ENCODE assay signal across 9 cellular contexts in genomic region chr4:687048-687974, GRCh38. TPM values are rescaled to one million over a fixed set of nuclear protein-coding genes. Genes with fewer than 3 reads are reported as not detected.
A peak's percentile ranks its signal among the peaks of the same experiment; 100 is the strongest.
DNase-seq lines count a peak whose midpoint lies in the region; ATAC-seq and TF ChIP-seq lines count a peak whose summit lies in the region.
"Had no signal": no experiment of that assay in that cellular context is flagged by ENCODE, and none has a peak within 500 bp of the region (broad histone marks: within the 10 kb centered on the region; RNA-seq: fewer than 3 reads in every experiment).

No MANE protein-coding gene starts in this region.

- DNase-seq in Calu3 (peak; percentile 77), RWPE1 (ENCODE audit: low spot score) (peak; percentile 83), fibroblast of the aortic adventitia (ENCODE audit: low read depth) (peak; percentile 83), posterior vena cava (ENCODE audit: low spot score) (peak; percentile 96), GM19238 (ENCODE audit: insufficient read length, low spot score) (no peak), G401 (ENCODE audit: low spot score) (no peak), DMS114 treated with DMSO at 0.1 percent for 48 hours (lab: John Stamatoyannopoulos, UW; ENCODE audit: unreplicated experiment) (no peak)
- DNase-seq: activated T-cell treated with anti-CD3 and anti-CD28 coated beads, Interleukin-2, amount 50 U/mL, for 24 hours had no signal

- POLR2A ChIA-PET in RWPE1 (lab: Yijun Ruan, JAX; ENCODE audit: low non-redundant PET), result no interaction called here

- no peaks in the 10 kb centered on the region for H3K9me3 Mint-ChIP-seq in Calu3 (ENCODE audit: low read depth, unreplicated experiment)
- H3K9me3 Mint-ChIP-seq: activated T-cell treated with anti-CD3 and anti-CD28 coated beads, Interleukin-2, amount 50 U/mL, for 24 hours had no signal

- intact Hi-C loops in Calu3 (cut with micrococcal nuclease; ENCODE audit: unreplicated experiment), result no loop called here
- intact Hi-C loops in posterior vena cava (cut with DNase I), result no loop called here

- H3K4me3 ChIP-seq in fibroblast of the aortic adventitia (ENCODE audit: low read depth, low read length), result peak overlapping the region; percentile 22

- TF ChIP-seq CTCF in Calu3 (IDR thresholded peaks at IDR 0.05; ENCODE audit: unreplicated experiment), result no peak
- no peak for TF ChIP-seq CTCF in RWPE1 (conservative IDR thresholded peaks at IDR 0.05; ENCODE audit: low read depth)
- no peak for TF ChIP-seq CTCF in fibroblast of the aortic adventitia (IDR thresholded peaks at IDR 0.05; ENCODE audit: insufficient read depth, low read length)

- peaks cover 7% of the 10 kb centered on the region for H3K4me1 Mint-ChIP-seq in Calu3 (ENCODE audit: low read depth, unreplicated experiment)

- BruUV-seq in Calu3 (replicated peaks; lab: Mats Ljungman, UMichigan), result no TSS peak

- no peak overlapping the region for H3K27ac Mint-ChIP-seq in Calu3 (ENCODE audit: unreplicated experiment)
- H3K27ac Mint-ChIP-seq: activated T-cell treated with anti-CD3 and anti-CD28 coated beads, Interleukin-2, amount 50 U/mL, for 24 hours had no signal

- ATAC-seq in GM21526 (IDR thresholded peaks at IDR 0.05; ENCODE audit: low FRiP score, unreplicated experiment), result no peak

- CTCF ChIA-PET in Calu3 (lab: Charles Lee) (no interaction called here), RWPE1 (lab: Yijun Ruan, JAX) (no interaction called here)

- peak overlapping the region; percentile 77 for H3K27ac ChIP-seq in RWPE1

- no peaks in the 10 kb centered on the region for H3K27me3 Mint-ChIP-seq in Calu3 (ENCODE audit: unreplicated experiment)

- in situ Hi-C loops in G401 (cut with HindIII; ENCODE audit: low sequenced_read_pairs), result no loop called here

- H3K4me3 Mint-ChIP-seq in Calu3 (ENCODE audit: low read depth, unreplicated experiment), result peak overlapping the region; percentile 17
- H3K4me3 Mint-ChIP-seq: activated T-cell treated with anti-CD3 and anti-CD28 coated beads, Interleukin-2, amount 50 U/mL, for 24 hours had no signal

- H3K36me3 Mint-ChIP-seq in Calu3 (ENCODE audit: insufficient read depth, unreplicated experiment), result peaks cover 5% of the 10 kb centered on the region

RNA-seq across cellular contexts. Expression of gene SLC49A3, which starts 1.6 kb away (rescaled TPM):
- 0.24 and 0.40 TPM in 2 replicates for total RNA-seq in Calu3 (2022)
- 5.6 and 11.6 TPM in 2 replicates for total RNA-seq in fibroblast of the aortic adventitia (ENCODE audit: low replicate concordance)
- 10 to 100 TPM in 1 of 2 donors, 1 to 10 TPM in 1; 9.3 to 10.4 TPM for total RNA-seq in posterior vena cava
- not detected in 2 replicates for total RNA-seq in G401 (2014; rRNA removed; shearing (Covaris generic))

RNA-seq across cellular contexts. Expression of gene MYL5, which starts 13.0 kb away (rescaled TPM):
- 7.6 and 8.5 TPM in 2 replicates for total RNA-seq in Calu3 (2022)
- 11.0 and 20.4 TPM in 2 replicates for total RNA-seq in fibroblast of the aortic adventitia (ENCODE audit: low replicate concordance)
- total RNA-seq in posterior vena cava, result 10 to 100 TPM in 1 of 2 donors, 1 to 10 TPM in 1; 7.9 to 12.4 TPM
- total RNA-seq in G401 (2014; rRNA removed; shearing (Covaris generic)), result 4.5 and 7.4 TPM in 2 replicates

RNA-seq across cellular contexts. Expression of gene ATP5ME, which starts 13.2 kb away (rescaled TPM):
- 122 and 124 TPM in 2 replicates for total RNA-seq in Calu3 (2022)
- 74.3 and 195 TPM in 2 replicates for total RNA-seq in fibroblast of the aortic adventitia (ENCODE audit: low replicate concordance)
- total RNA-seq in posterior vena cava, result 100 to 1,000 TPM; 180 to 237 TPM
- total RNA-seq in G401 (2014; rRNA removed; shearing (Covaris generic)), result 245 and 376 TPM in 2 replicates

RNA-seq across cellular contexts. Expression of gene PCGF3, which starts 18.3 kb away (rescaled TPM):
- total RNA-seq in Calu3 (2022) (29.5 and 30.0 TPM in 2 replicates), fibroblast of the aortic adventitia (ENCODE audit: low replicate concordance) (15.0 and 24.2 TPM in 2 replicates), posterior vena cava (10 to 100 TPM; 25.6 to 35.8 TPM)
- total RNA-seq in G401 (2014; rRNA removed; shearing (Covaris generic)), result 27.1 and 34.1 TPM in 2 replicates

Comparison
In these comparisons a context has a peak if more than half of its experiments do, and no peak if none do; other contexts are left out.
1. DNase-seq: peak in Calu3 (single experiment), RWPE1 (single experiment), fibroblast of the aortic adventitia (single experiment) and posterior vena cava (single experiment); none in GM19238 (single experiment), G401 (single experiment) and DMS114 treated with DMSO at 0.1 percent for 48 hours (single experiment).